ENCODE assay signal across 12 cellular contexts in the genomic region with DNA sequence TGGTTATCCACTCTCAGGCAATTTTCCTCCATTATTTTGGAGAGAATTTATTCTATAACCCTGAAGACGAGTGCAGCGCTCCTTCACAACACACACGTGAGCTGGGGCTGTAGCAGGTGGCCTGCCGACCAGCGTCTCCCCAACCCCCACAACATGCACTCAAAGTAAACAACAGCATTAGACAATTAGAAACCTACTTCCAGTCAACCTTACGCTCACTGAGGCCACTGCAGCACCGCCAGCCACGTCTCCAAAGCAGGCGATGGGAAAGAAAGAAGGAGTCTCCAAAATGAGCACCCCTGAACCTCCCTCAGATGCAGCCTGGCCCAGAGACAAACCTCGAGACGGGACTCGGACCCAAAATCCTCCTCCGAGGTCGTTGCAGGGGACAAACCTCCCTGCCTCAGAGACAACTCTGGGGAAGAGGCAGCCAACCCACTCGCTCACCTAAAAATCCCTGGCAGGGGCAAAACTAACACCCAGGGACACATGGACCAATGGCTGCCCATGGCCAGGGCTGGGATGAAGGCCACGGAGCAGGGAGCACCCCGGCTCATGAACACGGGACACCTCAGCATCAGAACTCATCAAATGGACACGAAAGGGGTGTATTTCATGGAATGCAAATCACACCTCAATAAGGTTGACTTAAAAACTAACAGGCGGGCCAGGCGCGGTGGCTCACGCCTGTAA. TPM values are rescaled to one million over a fixed set of nuclear protein-coding genes. Genes with fewer than 3 reads are reported as not detected.
DNase-seq lines count a peak whose midpoint lies in the region; ATAC-seq, FAIRE-seq and TF ChIP-seq lines count a peak whose summit lies in the region.
"Had no signal": no experiment of that assay in that cellular context is flagged by ENCODE, and none has a peak within 500 bp of the region (broad histone marks: within the 10 kb centered on the region; RNA-seq: fewer than 3 reads in every experiment).

No MANE protein-coding gene starts in this region.

- H3K27me3 Mint-ChIP-seq in naive thymus-derived CD4-positive, alpha-beta T cell: no peaks in the 10 kb centered on the region

- no peaks in the 10 kb centered on the region for H3K9me3 Mint-ChIP-seq in naive thymus-derived CD4-positive, alpha-beta T cell

- peak overlapping the region in 7 of 10 donors; percentile 8 to 95 (median 85) for H3K4me3 ChIP-seq in heart right ventricle
- H3K4me3 ChIP-seq in right atrium auricular region: no peak overlapping the region
- peak overlapping the region; percentile 89 for H3K4me3 ChIP-seq in adipocyte (ENCODE audit: low read length)
- H3K4me3 ChIP-seq in naive thymus-derived CD4-positive, alpha-beta T cell (ENCODE audit: low read length): no peak overlapping the region
- no peak overlapping the region for H3K4me3 ChIP-seq in small intestine (ENCODE audit: low read depth in 1 of 2, low read length in 2 of 2)

- peak overlapping the region; percentile 4 to 93 (median 86) for H3K4me3 Mint-ChIP-seq in naive thymus-derived CD4-positive, alpha-beta T cell

- peaks cover 0 to 33% (median 4%) of the 10 kb centered on the region in 9 donors for H3K36me3 ChIP-seq in heart right ventricle
- H3K36me3 ChIP-seq in right atrium auricular region: no peaks in the 10 kb centered on the region
- H3K36me3 ChIP-seq in adipocyte (ENCODE audit: control insufficient read depth, insufficient read depth, low read length, severe bottlenecking): peaks cover 7% of the 10 kb centered on the region
- H3K36me3 ChIP-seq in naive thymus-derived CD4-positive, alpha-beta T cell (ENCODE audit: control insufficient read depth in 2 of 3, insufficient read depth in 3 of 3, low read length in 3 of 3): peaks cover 0 to 17% (median 0%) of the 10 kb centered on the region in 3 experiments
- no peaks in the 10 kb centered on the region for H3K36me3 ChIP-seq in small intestine (ENCODE audit: control insufficient read depth in 2 of 2, insufficient read depth in 2 of 2, low read length in 2 of 2)

- no peak for DNase-seq in heart right ventricle
- no peak for DNase-seq in right atrium auricular region (ENCODE audit: low spot score)
- no peak for DNase-seq in adipocyte (ENCODE audit: low read depth)
- no peak for DNase-seq in naive thymus-derived CD4-positive, alpha-beta T cell
- DNase-seq in ureter (ENCODE audit: low spot score): peak; percentile 36
- DNase-seq in H4 (ENCODE audit: low spot score): no peak
- DNase-seq in small intestine: no peak
- DNase-seq: activated CD4-positive, alpha-beta T cell treated with anti-CD3 and anti-CD28 coated beads, Interleukin-2, amount 50 U/mL, for 48 hours; COR-L47; nucleus accumbens; SK-N-SH had no signal

- TF ChIP-seq CTCF in heart right ventricle (IDR thresholded peaks at IDR 0.05) (no peak), right atrium auricular region (IDR thresholded peaks at IDR 0.05) (no peak)

- H3K27ac Mint-ChIP-seq in naive thymus-derived CD4-positive, alpha-beta T cell: peak overlapping the region in 3 of 9 donors; percentile 21 to 87 (median 80)

- H3K27ac ChIP-seq in heart right ventricle (peak overlapping the region in 7 of 10 donors; percentile 77 to 93 (median 86)), right atrium auricular region (peak overlapping the region in 1 of 2 donors; percentile 93), small intestine (ENCODE audit: low read depth in 1 of 2, low read length in 1 of 2) (no peak overlapping the region)
- no peak overlapping the region for H3K27ac ChIP-seq in naive thymus-derived CD4-positive, alpha-beta T cell (ENCODE audit: low read depth, low read length)

- ATAC-seq in heart right ventricle (no peak), GM18511 (IDR thresholded peaks at IDR 0.05; ENCODE audit: unreplicated experiment) (no peak)
- ATAC-seq in naive thymus-derived CD4-positive, alpha-beta T cell: no peak

- peaks cover 0 to 5% (median 0%) of the 10 kb centered on the region in 5 donors for H3K36me3 Mint-ChIP-seq in naive thymus-derived CD4-positive, alpha-beta T cell

- peak overlapping the region; percentile 92 for H3K9ac ChIP-seq in adipocyte (ENCODE audit: low read length)
- H3K9ac ChIP-seq: SK-N-SH had no signal

- H3K4me1 ChIP-seq in heart right ventricle (peaks cover 10 to 75% (median 63%) of the 10 kb centered on the region in 9 donors), right atrium auricular region (peaks cover 0 to 73% of the 10 kb centered on the region in 2 donors), adipocyte (ENCODE audit: control insufficient read depth, insufficient read depth, low read length) (peaks cover 48% of the 10 kb centered on the region), small intestine (ENCODE audit: control insufficient read depth in 2 of 2, insufficient read depth in 1 of 2, low read depth in 1 of 2, low read length in 1 of 2) (peaks cover 0 to 10% of the 10 kb centered on the region in 2 donors)
- H3K4me1 ChIP-seq in naive thymus-derived CD4-positive, alpha-beta T cell (ENCODE audit: control insufficient read depth in 2 of 2, insufficient read depth in 2 of 2, low read length in 2 of 2): peaks cover 19 to 25% of the 10 kb centered on the region in 2 donors

- no peaks in the 10 kb centered on the region for H3K9me3 ChIP-seq in heart right ventricle
- no peaks in the 10 kb centered on the region for H3K9me3 ChIP-seq in right atrium auricular region
- no peaks in the 10 kb centered on the region for H3K9me3 ChIP-seq in adipocyte (ENCODE audit: control insufficient read depth, low read length)
- H3K9me3 ChIP-seq in naive thymus-derived CD4-positive, alpha-beta T cell (ENCODE audit: control insufficient read depth in 2 of 3, low read length in 3 of 3): no peaks in the 10 kb centered on the region
- H3K9me3 ChIP-seq in small intestine (ENCODE audit: control insufficient read depth, low read depth): no peaks in the 10 kb centered on the region
- H3K9me3 ChIP-seq: SK-N-SH had no signal

- POLR2A ChIA-PET in naive thymus-derived CD4-positive, alpha-beta T cell (lab: Charles Lee): no interaction called here

- FAIRE-seq in small intestine (lab: Jason Lieb, UNC): no peak

- no peaks in the 10 kb centered on the region for H3K27me3 ChIP-seq in heart right ventricle
- no peaks in the 10 kb centered on the region for H3K27me3 ChIP-seq in right atrium auricular region
- no peaks in the 10 kb centered on the region for H3K27me3 ChIP-seq in adipocyte (replicated peaks; ENCODE audit: control insufficient read depth, insufficient read depth, low read length)
- H3K27me3 ChIP-seq in naive thymus-derived CD4-positive, alpha-beta T cell (ENCODE audit: control insufficient read depth in 2 of 2, insufficient read depth in 2 of 2, low read length in 2 of 2): no peaks in the 10 kb centered on the region
- no peaks in the 10 kb centered on the region for H3K27me3 ChIP-seq in small intestine (ENCODE audit: control insufficient read depth in 2 of 2, insufficient read depth in 2 of 2, low read length in 2 of 2)

- 91 to 92% methylated on average over 23 of the region's 23 CpGs for WGBS in heart right ventricle, 2 donors
- WGBS in small intestine, 3 donors: 89 to 93% (median 93%) methylated on average over 23 of the region's 23 CpGs

- CTCF ChIA-PET in naive thymus-derived CD4-positive, alpha-beta T cell (lab: Charles Lee): no interaction called here

- peaks cover 30 to 62% (median 55%) of the 10 kb centered on the region in 7 donors for H3K4me1 Mint-ChIP-seq in naive thymus-derived CD4-positive, alpha-beta T cell

- intact Hi-C loops in heart right ventricle (cut with DNase I): loop anchor here in 1 of 10 donors (10.0 kb wide), 1 partner anchor 86 kb away; a partner anchor contains a TSS
- intact Hi-C loops in naive thymus-derived CD4-positive, alpha-beta T cell (cut with micrococcal nuclease): no loop called here

RNA-seq across cellular contexts. Expression of a gene that starts 2.6 kb away (rescaled TPM):
- total RNA-seq in heart right ventricle (10 to 100 TPM; 21.4 to 31.0 (median 23.5) TPM), right atrium auricular region (10 to 100 TPM; 21.4 to 22.9 TPM), ureter (37.4 TPM)
- polyA plus RNA-seq in heart right ventricle (10 to 100 TPM; 28.4 to 32.3 TPM), small intestine (10 to 100 TPM; 15.0 to 30.3 (median 17.8) TPM)
- 100 to 1,000 TPM in 1 of 5 experiments, 10 to 100 TPM in 4; 30.7 to 106 (median 40.4) TPM for total RNA-seq in naive thymus-derived CD4-positive, alpha-beta T cell
- polyA plus RNA-seq in naive thymus-derived CD4-positive, alpha-beta T cell: 10 to 100 TPM; 14.9 to 20.2 TPM
- 17.4 and 25.6 TPM in 2 replicates for total RNA-seq in H4 (2014; rRNA removed; shearing (Covaris generic))

RNA-seq across cellular contexts. Expression of a gene that starts 15.6 kb away (rescaled TPM):
- 10 to 100 TPM in 2 of 10 donors, 1 to 10 TPM in 8; 4.1 to 12.9 (median 6.4) TPM for total RNA-seq in heart right ventricle
- 10 to 100 TPM in 1 of 2 donors, 1 to 10 TPM in 1; 3.8 to 56.5 TPM for polyA plus RNA-seq in heart right ventricle
- total RNA-seq in right atrium auricular region: 10 to 100 TPM in 1 of 2 donors, 1 to 10 TPM in 1; 8.6 to 13.0 TPM
- 10 to 100 TPM; 13.7 to 44.9 (median 41.7) TPM for total RNA-seq in naive thymus-derived CD4-positive, alpha-beta T cell
- polyA plus RNA-seq in naive thymus-derived CD4-positive, alpha-beta T cell: 10 to 100 TPM; 21.9 to 32.4 TPM
- total RNA-seq in ureter: 29.5 TPM
- 16.9 and 26.2 TPM in 2 replicates for total RNA-seq in H4 (2014; rRNA removed; shearing (Covaris generic))
- 10 to 100 TPM; 11.9 to 57.7 (median 19.5) TPM for polyA plus RNA-seq in small intestine

RNA-seq across cellular contexts. Expression of a gene that starts 39.5 kb away (rescaled TPM):
- total RNA-seq in heart right ventricle (100 to 1,000 TPM in 1 of 10 donors, 10 to 100 TPM in 9; 63.3 to 115 (median 87.2) TPM), right atrium auricular region (10 to 100 TPM; 20.8 to 37.5 TPM), ureter (82.1 TPM)
- polyA plus RNA-seq in heart right ventricle (100 to 1,000 TPM; 115 to 144 TPM), small intestine (10 to 100 TPM; 73.8 to 74.5 (median 74.3) TPM)
- 100 to 1,000 TPM in 1 of 5 experiments, 10 to 100 TPM in 4; 56.9 to 107 (median 69.7) TPM for total RNA-seq in naive thymus-derived CD4-positive, alpha-beta T cell
- polyA plus RNA-seq in naive thymus-derived CD4-positive, alpha-beta T cell: 100 to 1,000 TPM; 165 to 205 TPM
- 144 and 146 TPM in 2 replicates for total RNA-seq in H4 (2014; rRNA removed; shearing (Covaris generic))

Comparison
In these comparisons a context has a peak if more than half of its experiments do, and no peak if none do; other contexts are left out.
1. H3K4me3 ChIP-seq: peak in heart right ventricle (7 of 10) and adipocyte (single experiment); none in right atrium auricular region (0 of 2), naive thymus-derived CD4-positive, alpha-beta T cell (single experiment) and small intestine (0 of 2).
2. H3K27ac ChIP-seq: peak in heart right ventricle (7 of 10); none in naive thymus-derived CD4-positive, alpha-beta T cell (single experiment) and small intestine (0 of 2).